In genomic region chr6:10080561-10080960, GRCh38 we compare ENCODE assay signal across 36 cellular contexts.
"Had no signal": no experiment of that assay in that cellular context is flagged by ENCODE, and none has a peak within 500 bp of the region (broad histone marks: within the 10 kb centered on the region; RNA-seq: fewer than 3 reads in every experiment).

No MANE protein-coding gene starts in this region.

- H3K4me3 ChIP-seq: ascending aorta, cardiac muscle cell, MG63 had no signal

- H3K36me3 Mint-ChIP-seq: activated CD8-positive, alpha-beta memory T cell treated with anti-CD3 and anti-CD28 coated beads, Interleukin-2, amount 10 ng/mL, durations not matched to agents 7 days and 5 days; activated naive CD8-positive, alpha-beta T cell treated with anti-CD3 and anti-CD28 coated beads for 36 hours had no signal

- H3K9me3 Mint-ChIP-seq: activated naive CD8-positive, alpha-beta T cell treated with anti-CD3 and anti-CD28 coated beads for 36 hours; activated T-helper 17 cell treated with anti-CD3 and anti-CD28 coated beads, Interleukin-2, amount 50 U/mL, for 72 hours had no signal

- DNase-seq: activated CD4-positive, alpha-beta memory T cell treated with anti-CD3 and anti-CD28 coated beads, Interleukin-2, amount 10 ng/mL, durations not matched to agents 7 days and 5 days; activated CD4-positive, alpha-beta T cell treated with anti-CD3 and anti-CD28 coated beads for 1 hour; activated CD4-positive, alpha-beta T cell treated with anti-CD3 and anti-CD28 coated beads for 48 hours; activated CD4-positive, CD25-positive, alpha-beta regulatory T cell; activated CD8-positive, alpha-beta memory T cell treated with anti-CD3 and anti-CD28 coated beads for 24 hours; activated CD8-positive, alpha-beta memory T cell treated with anti-CD3 and anti-CD28 coated beads, Interleukin-2, amount 10 ng/mL, durations not matched to agents 7 days and 5 days; activated CD8-positive, alpha-beta memory T cell treated with anti-CD3 and anti-CD28 coated beads, Interleukin-2, amount 50 U/mL, for 48 hours; activated effector memory CD4-positive, alpha-beta T cell treated with anti-CD3 and anti-CD28 coated beads, Interleukin-2, amount 50 U/mL, for 16 hours; activated naive CD4-positive, alpha-beta T cell; activated naive CD4-positive, alpha-beta T cell treated with anti-CD3 and anti-CD28 coated beads, Interleukin-2, amount 50 U/mL, for 16 hours; activated naive CD8-positive, alpha-beta T cell treated with anti-CD3 and anti-CD28 coated beads for 36 hours; activated T-cell treated with anti-CD3 and anti-CD28 coated beads, Interleukin-2, amount 50 U/mL, for 48 hours; amniotic stem cell; Karpas-422; KBM-7; MG63; NCI-H1048; NCI-H1105 treated with DMSO at 0.1 percent for 48 hours; NCI-H1436; NCI-H1694; NCI-H1930; NCI-H2081 treated with DMSO at 0.1 percent for 48 hours; NCI-H510A; NCI-H526; NCI-H748 treated with DMSO at 0.1 percent for 48 hours; NK-92 treated with Interleukin-12 subunit alpha and Interleukin-12 subunit beta, amount 100 ng/mL, for 24 hours; Right ventricle myocardium superior; SW 1271; T-helper 1 cell; T-helper 2 cell; T-helper 9 cell; WERI-Rb-1 had no signal

- H3K36me3 ChIP-seq: ascending aorta, cardiac muscle cell, MG63, WERI-Rb-1 had no signal

- H3K27ac ChIP-seq: ascending aorta, cardiac muscle cell, WERI-Rb-1 had no signal

- H3K27me3 ChIP-seq: ascending aorta, cardiac muscle cell, MG63 had no signal

- H3K27ac Mint-ChIP-seq: activated CD4-positive, alpha-beta memory T cell treated with anti-CD3 and anti-CD28 coated beads, Interleukin-2, amount 10 ng/mL, durations not matched to agents 7 days and 5 days; activated CD8-positive, alpha-beta memory T cell treated with anti-CD3 and anti-CD28 coated beads, Interleukin-2, amount 10 ng/mL, durations not matched to agents 7 days and 5 days; activated naive CD8-positive, alpha-beta T cell treated with anti-CD3 and anti-CD28 coated beads for 36 hours; activated T-helper 17 cell treated with anti-CD3 and anti-CD28 coated beads, Interleukin-2, amount 50 U/mL, for 72 hours had no signal

- H3K9me3 ChIP-seq: ascending aorta, MG63 had no signal

- H3K4me3 Mint-ChIP-seq: activated CD4-positive, alpha-beta memory T cell treated with anti-CD3 and anti-CD28 coated beads, Interleukin-2, amount 10 ng/mL, durations not matched to agents 7 days and 5 days; activated CD8-positive, alpha-beta memory T cell treated with anti-CD3 and anti-CD28 coated beads, Interleukin-2, amount 10 ng/mL, durations not matched to agents 7 days and 5 days; activated naive CD8-positive, alpha-beta T cell treated with anti-CD3 and anti-CD28 coated beads for 36 hours; activated T-helper 17 cell treated with anti-CD3 and anti-CD28 coated beads, Interleukin-2, amount 50 U/mL, for 72 hours; central memory CD8-positive, alpha-beta T cell had no signal

- H3K4me1 Mint-ChIP-seq: activated CD4-positive, alpha-beta memory T cell treated with anti-CD3 and anti-CD28 coated beads, Interleukin-2, amount 10 ng/mL, durations not matched to agents 7 days and 5 days; activated CD8-positive, alpha-beta memory T cell treated with anti-CD3 and anti-CD28 coated beads, Interleukin-2, amount 10 ng/mL, durations not matched to agents 7 days and 5 days; activated naive CD8-positive, alpha-beta T cell treated with anti-CD3 and anti-CD28 coated beads for 36 hours; activated T-helper 17 cell treated with anti-CD3 and anti-CD28 coated beads, Interleukin-2, amount 50 U/mL, for 72 hours; central memory CD8-positive, alpha-beta T cell had no signal

- H3K4me1 ChIP-seq: ascending aorta had no signal

- H3K27me3 Mint-ChIP-seq: activated CD4-positive, alpha-beta memory T cell treated with anti-CD3 and anti-CD28 coated beads, Interleukin-2, amount 10 ng/mL, durations not matched to agents 7 days and 5 days; activated CD8-positive, alpha-beta memory T cell treated with anti-CD3 and anti-CD28 coated beads, Interleukin-2, amount 10 ng/mL, durations not matched to agents 7 days and 5 days; activated naive CD8-positive, alpha-beta T cell treated with anti-CD3 and anti-CD28 coated beads for 36 hours; activated T-helper 17 cell treated with anti-CD3 and anti-CD28 coated beads, Interleukin-2, amount 50 U/mL, for 72 hours; central memory CD8-positive, alpha-beta T cell had no signal
